ENCODE assay signal across 22 cellular contexts in genomic region chr2:30645081-30645744, GRCh38.
"Had no signal": no experiment of that assay in that cellular context is flagged by ENCODE, and none has a peak within 500 bp of the region (broad histone marks: within the 10 kb centered on the region; RNA-seq: fewer than 3 reads in every experiment).

No MANE protein-coding gene starts in this region.

- H3K27ac Mint-ChIP-seq: activated T-cell treated with anti-CD3 and anti-CD28 coated beads, Interleukin-2, amount 50 U/mL, for 72 hours; nephron progenitor cell had no signal

- H3K4me3 Mint-ChIP-seq: activated T-cell treated with anti-CD3 and anti-CD28 coated beads, Interleukin-2, amount 50 U/mL, for 72 hours; nephron progenitor cell had no signal

- H3K4me1 ChIP-seq: breast epithelium had no signal

- H3K9me3 Mint-ChIP-seq: activated T-cell treated with anti-CD3 and anti-CD28 coated beads, Interleukin-2, amount 50 U/mL, for 72 hours; nephron progenitor cell had no signal

- H3K27me3 ChIP-seq: breast epithelium had no signal

- H3K9me3 ChIP-seq: breast epithelium had no signal

- DNase-seq: activated CD4-positive, alpha-beta T cell treated with anti-CD3 and anti-CD28 coated beads, Interleukin-2, amount 50 U/mL, for 1 hour; activated CD4-positive, CD25-positive, alpha-beta regulatory T cell treated with anti-CD3 and anti-CD28 coated beads, Interleukin-2, amount 50 U/mL, for 72 hours; activated CD8-positive, alpha-beta memory T cell treated with anti-CD3 and anti-CD28 coated beads for 24 hours; activated CD8-positive, alpha-beta memory T cell treated with anti-CD3 and anti-CD28 coated beads, Interleukin-2, amount 50 U/mL, for 48 hours; activated effector memory CD4-positive, alpha-beta T cell treated with anti-CD3 and anti-CD28 coated beads, Interleukin-2, amount 50 U/mL, for 16 hours; activated naive CD4-positive, alpha-beta T cell treated with anti-CD3 and anti-CD28 coated beads, Interleukin-2, amount 50 U/mL, for 16 hours; activated T-cell treated with anti-CD3 and anti-CD28 coated beads, Interleukin-2, amount 50 U/mL, for 72 hours; cerebellar nuclear complex; cortex of kidney; erythroblast; head of caudate nucleus; kidney; midbrain; nephron progenitor cell; occipital lobe; stimulated activated CD4-positive, alpha-beta T cell treated with anti-CD3 and anti-CD28 coated beads, Interleukin-12 subunit alpha, Interleukin-12 subunit beta, amount 100 ng/mL, for 4 hours; stimulated activated CD4-positive, alpha-beta T cell treated with anti-CD3 and anti-CD28 coated beads, Interleukin-1b, Interleukin-23, amount 100 ng/mL, for 48 hours; stimulated activated naive CD4-positive, alpha-beta T cell treated with Interleukin-2 at 50 U/mL for 16 hours; substantia nigra; trophoblast cell had no signal

- ATAC-seq: activated T-cell treated with anti-CD3 and anti-CD28 coated beads, Interleukin-2, amount 50 U/mL, for 72 hours; left lobe of liver had no signal

- H3K27ac ChIP-seq: breast epithelium had no signal

- H3K4me3 ChIP-seq: breast epithelium had no signal

- H3K36me3 ChIP-seq: breast epithelium had no signal
